Comparison of ENCODE assay signal across 16 cellular contexts in genomic region chr1:52346653-52347052, GRCh38. TPM values are rescaled to one million over a fixed set of nuclear protein-coding genes. Genes with fewer than 3 reads are reported as not detected.
DNase-seq lines count a peak whose midpoint lies in the region; ATAC-seq and TF ChIP-seq lines count a peak whose summit lies in the region.
"Had no signal": no experiment of that assay in that cellular context is flagged by ENCODE, and none has a peak within 500 bp of the region (broad histone marks: within the 10 kb centered on the region; RNA-seq: fewer than 3 reads in every experiment).

No MANE protein-coding gene starts in this region.

- ATAC-seq in activated naive CD4-positive, alpha-beta T cell treated with anti-CD3 and anti-CD28 coated beads, Interleukin-2, amount 50 U/mL, for 72 hours: no peak
- ATAC-seq in CD8-positive, alpha-beta T cell: no peak
- ATAC-seq in right lobe of liver: peak; percentile 71 to 80 (median 76)
- ATAC-seq: GM12878, HCT116 had no signal

- H3K27me3 Mint-ChIP-seq in activated naive CD4-positive, alpha-beta T cell treated with anti-CD3 and anti-CD28 coated beads, Interleukin-2, amount 50 U/mL, for 24 hours: no peaks in the 10 kb centered on the region
- no peaks in the 10 kb centered on the region for H3K27me3 Mint-ChIP-seq in CD8-positive, alpha-beta T cell (ENCODE audit: low read depth)
- no peaks in the 10 kb centered on the region for H3K27me3 Mint-ChIP-seq in mesothelial cell of epicardium (ENCODE audit: low read depth)

- H3K27ac ChIP-seq in CD8-positive, alpha-beta T cell (ENCODE audit: low read depth, low read length): no peak overlapping the region
- H3K27ac ChIP-seq in WERI-Rb-1 (peak overlapping the region; percentile 75), right lobe of liver (no peak overlapping the region)
- H3K27ac ChIP-seq: BLaER1, GM23248 had no signal

- H3K4me3 Mint-ChIP-seq in activated naive CD4-positive, alpha-beta T cell treated with anti-CD3 and anti-CD28 coated beads, Interleukin-2, amount 50 U/mL, for 24 hours: no peak overlapping the region
- H3K4me3 Mint-ChIP-seq in CD8-positive, alpha-beta T cell: no peak overlapping the region
- H3K4me3 Mint-ChIP-seq in mesothelial cell of epicardium: no peak overlapping the region

- intact Hi-C loops in CD8-positive, alpha-beta T cell (cut with DNase I, micrococcal nuclease): loop anchor here in 1 of 2 experiments (1.0 kb wide), 1 partner anchor 21 kb away; no protein-coding TSS in a partner anchor
- intact Hi-C loops in right lobe of liver (cut with DNase I): no loop called here

- no peaks in the 10 kb centered on the region for H3K9me3 ChIP-seq in CD8-positive, alpha-beta T cell (ENCODE audit: low read length)
- no peaks in the 10 kb centered on the region for H3K9me3 ChIP-seq in WERI-Rb-1 (ENCODE audit: severe bottlenecking)
- H3K9me3 ChIP-seq in right lobe of liver: no peaks in the 10 kb centered on the region
- H3K9me3 ChIP-seq in MG63: no peaks in the 10 kb centered on the region
- H3K9me3 ChIP-seq: BLaER1 had no signal

- H3K27ac Mint-ChIP-seq in activated naive CD4-positive, alpha-beta T cell treated with anti-CD3 and anti-CD28 coated beads, Interleukin-2, amount 50 U/mL, for 24 hours: peak overlapping the region; percentile 73
- no peak overlapping the region for H3K27ac Mint-ChIP-seq in activated naive CD4-positive, alpha-beta T cell treated with anti-CD3 and anti-CD28 coated beads, Interleukin-2, amount 50 U/mL, for 72 hours
- H3K27ac Mint-ChIP-seq in CD8-positive, alpha-beta T cell: peak overlapping the region; percentile 4
- H3K27ac Mint-ChIP-seq in mesothelial cell of epicardium: no peak overlapping the region

- no peak for TF ChIP-seq CTCF in CD8-positive, alpha-beta T cell (IDR thresholded peaks at IDR 0.05)
- TF ChIP-seq CTCF in WERI-Rb-1 (IDR thresholded peaks at IDR 0.05; ENCODE audit: low read depth, low read length): no peak
- TF ChIP-seq CTCF in right lobe of liver (IDR thresholded peaks at IDR 0.05): no peak
- TF ChIP-seq CTCF in mesothelial cell of epicardium (IDR thresholded peaks at IDR 0.05; ENCODE audit: unreplicated experiment): no peak

- no peak overlapping the region for H3K4me3 ChIP-seq in CD8-positive, alpha-beta T cell (ENCODE audit: low read depth, low read length)
- H3K4me3 ChIP-seq in WERI-Rb-1 (ENCODE audit: low read depth, low read length) (no peak overlapping the region), right lobe of liver (no peak overlapping the region), MG63 (no peak overlapping the region)
- H3K4me3 ChIP-seq: BLaER1, GM12878, GM23248 had no signal

- DNase-seq in activated naive CD4-positive, alpha-beta T cell treated with anti-CD3 and anti-CD28 coated beads, Interleukin-2, amount 50 U/mL, for 72 hours (ENCODE audit: low spot score in 2 of 2): no peak
- DNase-seq in CD8-positive, alpha-beta T cell: no peak
- DNase-seq in WERI-Rb-1: no peak
- peak in 2 of 3 donors; percentile 53 to 79 for DNase-seq in right lobe of liver
- DNase-seq in MG63: no peak
- DNase-seq in stimulated activated CD4-positive, alpha-beta T cell treated with anti-CD3 and anti-CD28 coated beads, Interleukin-15, amount 100 ng/mL, for 24 hours: no peak
- no peak for DNase-seq in mesothelial cell of epicardium (ENCODE audit: low spot score in 2 of 2, unreplicated experiment in 2 of 2)
- DNase-seq: 8988T, AML-193, Calu3, DMS79, GM23248 had no signal

- TF ChIP-seq POLR2A in right lobe of liver (IDR thresholded peaks at IDR 0.05): no peak

- CTCF ChIA-PET in CD8-positive, alpha-beta T cell (lab: Charles Lee): no interaction called here

- 28% methylated on average over 4 of the region's 4 CpGs for WGBS in right lobe of liver (ENCODE audit: insufficient coverage, low coverage, low lambda C conversion rate, missing lambda C conversion rate)

- POLR2A ChIA-PET in CD8-positive, alpha-beta T cell (lab: Charles Lee): no interaction called here

- H3K9me3 Mint-ChIP-seq in activated naive CD4-positive, alpha-beta T cell treated with anti-CD3 and anti-CD28 coated beads, Interleukin-2, amount 50 U/mL, for 24 hours: no peaks in the 10 kb centered on the region
- no peaks in the 10 kb centered on the region for H3K9me3 Mint-ChIP-seq in activated naive CD4-positive, alpha-beta T cell treated with anti-CD3 and anti-CD28 coated beads, Interleukin-2, amount 50 U/mL, for 72 hours
- H3K9me3 Mint-ChIP-seq in CD8-positive, alpha-beta T cell: no peaks in the 10 kb centered on the region
- H3K9me3 Mint-ChIP-seq in mesothelial cell of epicardium: no peaks in the 10 kb centered on the region

- no peaks in the 10 kb centered on the region for H3K4me1 ChIP-seq in CD8-positive, alpha-beta T cell (ENCODE audit: insufficient read depth, low read length)
- peaks cover 0 to 28% (median 4%) of the 10 kb centered on the region in 4 donors for H3K4me1 ChIP-seq in right lobe of liver

- peaks cover 4% of the 10 kb centered on the region for H3K4me1 Mint-ChIP-seq in activated naive CD4-positive, alpha-beta T cell treated with anti-CD3 and anti-CD28 coated beads, Interleukin-2, amount 50 U/mL, for 24 hours
- H3K4me1 Mint-ChIP-seq in CD8-positive, alpha-beta T cell (ENCODE audit: low read depth): peaks cover 5% of the 10 kb centered on the region
- H3K4me1 Mint-ChIP-seq in mesothelial cell of epicardium: peaks cover 3% of the 10 kb centered on the region

- peaks cover 2% of the 10 kb centered on the region for H3K36me3 Mint-ChIP-seq in activated naive CD4-positive, alpha-beta T cell treated with anti-CD3 and anti-CD28 coated beads, Interleukin-2, amount 50 U/mL, for 24 hours
- no peaks in the 10 kb centered on the region for H3K36me3 Mint-ChIP-seq in activated naive CD4-positive, alpha-beta T cell treated with anti-CD3 and anti-CD28 coated beads, Interleukin-2, amount 50 U/mL, for 72 hours
- peaks cover 23% of the 10 kb centered on the region for H3K36me3 Mint-ChIP-seq in CD8-positive, alpha-beta T cell
- peaks cover 24% of the 10 kb centered on the region for H3K36me3 Mint-ChIP-seq in mesothelial cell of epicardium

- H3K27me3 ChIP-seq in CD8-positive, alpha-beta T cell (ENCODE audit: insufficient read depth, low read length): no peaks in the 10 kb centered on the region
- H3K27me3 ChIP-seq in WERI-Rb-1 (ENCODE audit: insufficient read depth, low read depth, severe bottlenecking) (no peaks in the 10 kb centered on the region), right lobe of liver (no peaks in the 10 kb centered on the region), MG63 (no peaks in the 10 kb centered on the region)
- H3K27me3 ChIP-seq: BLaER1 had no signal

- H3K36me3 ChIP-seq in CD8-positive, alpha-beta T cell (ENCODE audit: insufficient read depth, low read length): no peaks in the 10 kb centered on the region
- peaks cover 3% of the 10 kb centered on the region; the same call in 1 of the 2 replicates for H3K36me3 ChIP-seq in WERI-Rb-1
- H3K36me3 ChIP-seq in right lobe of liver: no peaks in the 10 kb centered on the region
- peaks cover 13% of the 10 kb centered on the region for H3K36me3 ChIP-seq in MG63

RNA-seq across cellular contexts. Expression of gene CC2D1B, which starts 19.4 kb away (rescaled TPM):
- 10 to 100 TPM; 25.9 to 30.2 TPM for total RNA-seq in activated naive CD4-positive, alpha-beta T cell treated with anti-CD3 and anti-CD28 coated beads, Interleukin-2, amount 50 U/mL, for 72 hours
- total RNA-seq in CD8-positive, alpha-beta T cell: 10 to 100 TPM; 38.8 to 40.6 TPM
- total RNA-seq in right lobe of liver: 10 to 100 TPM; 11.8 to 18.0 (median 15.1) TPM
- 24.2 and 25.3 TPM in 2 replicates for total RNA-seq in MG63 (2014; rRNA removed; shearing (Covaris generic); ENCODE audit: low replicate concordance)
- 33.2 to 33.4 TPM (median 33.2 TPM) in 3 replicates for total RNA-seq in mesothelial cell of epicardium

RNA-seq across cellular contexts. Expression of gene ORC1, which starts 57.6 kb away (rescaled TPM):
- total RNA-seq in activated naive CD4-positive, alpha-beta T cell treated with anti-CD3 and anti-CD28 coated beads, Interleukin-2, amount 50 U/mL, for 72 hours: 10 to 100 TPM; 42.4 to 56.5 TPM
- 1 to 10 TPM; 1.2 to 1.3 TPM for total RNA-seq in CD8-positive, alpha-beta T cell
- total RNA-seq in right lobe of liver (1 to 10 TPM in 2 of 6 experiments, under 1 TPM in 4; 0.11 to 4.0 (median 0.45) TPM), mesothelial cell of epicardium (4.4 to 4.7 TPM (median 4.5 TPM) in 3 replicates)
- 16.0 and 23.1 TPM in 2 replicates for total RNA-seq in MG63 (2014; rRNA removed; shearing (Covaris generic); ENCODE audit: low replicate concordance)

RNA-seq across cellular contexts. Expression of gene PRPF38A, which starts 57.7 kb away (rescaled TPM):
- total RNA-seq in activated naive CD4-positive, alpha-beta T cell treated with anti-CD3 and anti-CD28 coated beads, Interleukin-2, amount 50 U/mL, for 72 hours: 100 to 1,000 TPM in 1 of 2 donors, 10 to 100 TPM in 1; 97.5 to 104 TPM
- total RNA-seq in CD8-positive, alpha-beta T cell: 10 to 100 TPM; 52.2 to 62.0 TPM
- total RNA-seq in right lobe of liver: 10 to 100 TPM in 4 of 6 experiments, 1 to 10 TPM in 2; 4.5 to 14.4 (median 11.4) TPM
- total RNA-seq in MG63 (2014; rRNA removed; shearing (Covaris generic); ENCODE audit: low replicate concordance): 10.0 and 14.1 TPM in 2 replicates
- total RNA-seq in mesothelial cell of epicardium: 54.9 to 55.9 TPM (median 55.6 TPM) in 3 replicates

Comparison
In these comparisons a context has a peak if more than half of its experiments do, and no peak if none do; other contexts are left out.
1. H3K27ac Mint-ChIP-seq: peak in activated naive CD4-positive, alpha-beta T cell treated with anti-CD3 and anti-CD28 coated beads, Interleukin-2, amount 50 U/mL, for 24 hours (single experiment) and CD8-positive, alpha-beta T cell (single experiment); none in activated naive CD4-positive, alpha-beta T cell treated with anti-CD3 and anti-CD28 coated beads, Interleukin-2, amount 50 U/mL, for 72 hours (0 of 2) and mesothelial cell of epicardium (single experiment).
2. ATAC-seq: peak in right lobe of liver (4 of 4); none in activated naive CD4-positive, alpha-beta T cell treated with anti-CD3 and anti-CD28 coated beads, Interleukin-2, amount 50 U/mL, for 72 hours (0 of 2) and CD8-positive, alpha-beta T cell (single experiment).
3. DNase-seq: peak in right lobe of liver (2 of 3); none in activated naive CD4-positive, alpha-beta T cell treated with anti-CD3 and anti-CD28 coated beads, Interleukin-2, amount 50 U/mL, for 72 hours (0 of 2), CD8-positive, alpha-beta T cell (0 of 7), WERI-Rb-1 (single experiment), MG63 (single experiment), stimulated activated CD4-positive, alpha-beta T cell treated with anti-CD3 and anti-CD28 coated beads, Interleukin-15, amount 100 ng/mL, for 24 hours (single experiment) and mesothelial cell of epicardium (0 of 2).